In genomic region chr7:47743898-47744612, GRCh38 we compare ENCODE assay signal across 1 cellular context.
TF ChIP-seq lines count a peak whose summit lies in the region.

No MANE protein-coding gene starts in this region.

TF ChIP-seq in SK-N-SH, 30 proteins besides CTCF, POLR2A, EP300 and RAD21:
- TF ChIP-seq, protein P1, sequence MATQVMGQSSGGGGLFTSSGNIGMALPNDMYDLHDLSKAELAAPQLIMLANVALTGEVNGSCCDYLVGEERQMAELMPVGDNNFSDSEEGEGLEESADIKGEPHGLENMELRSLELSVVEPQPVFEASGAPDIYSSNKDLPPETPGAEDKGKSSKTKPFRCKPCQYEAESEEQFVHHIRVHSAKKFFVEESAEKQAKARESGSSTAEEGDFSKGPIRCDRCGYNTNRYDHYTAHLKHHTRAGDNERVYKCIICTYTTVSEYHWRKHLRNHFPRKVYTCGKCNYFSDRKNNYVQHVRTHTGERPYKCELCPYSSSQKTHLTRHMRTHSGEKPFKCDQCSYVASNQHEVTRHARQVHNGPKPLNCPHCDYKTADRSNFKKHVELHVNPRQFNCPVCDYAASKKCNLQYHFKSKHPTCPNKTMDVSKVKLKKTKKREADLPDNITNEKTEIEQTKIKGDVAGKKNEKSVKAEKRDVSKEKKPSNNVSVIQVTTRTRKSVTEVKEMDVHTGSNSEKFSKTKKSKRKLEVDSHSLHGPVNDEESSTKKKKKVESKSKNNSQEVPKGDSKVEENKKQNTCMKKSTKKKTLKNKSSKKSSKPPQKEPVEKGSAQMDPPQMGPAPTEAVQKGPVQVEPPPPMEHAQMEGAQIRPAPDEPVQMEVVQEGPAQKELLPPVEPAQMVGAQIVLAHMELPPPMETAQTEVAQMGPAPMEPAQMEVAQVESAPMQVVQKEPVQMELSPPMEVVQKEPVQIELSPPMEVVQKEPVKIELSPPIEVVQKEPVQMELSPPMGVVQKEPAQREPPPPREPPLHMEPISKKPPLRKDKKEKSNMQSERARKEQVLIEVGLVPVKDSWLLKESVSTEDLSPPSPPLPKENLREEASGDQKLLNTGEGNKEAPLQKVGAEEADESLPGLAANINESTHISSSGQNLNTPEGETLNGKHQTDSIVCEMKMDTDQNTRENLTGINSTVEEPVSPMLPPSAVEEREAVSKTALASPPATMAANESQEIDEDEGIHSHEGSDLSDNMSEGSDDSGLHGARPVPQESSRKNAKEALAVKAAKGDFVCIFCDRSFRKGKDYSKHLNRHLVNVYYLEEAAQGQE (IDR thresholded peaks at IDR 0.05; ENCODE audit: low read depth, low read length) = no peak
- TF ChIP-seq CHD2 (IDR thresholded peaks at IDR 0.05; ENCODE audit: low read length, partially characterized antibody) (no peak), EZH2phosphoT487 (IDR thresholded peaks at IDR 0.05; ENCODE audit: borderline replicate concordance, low read depth) (no peak), MEF2A (IDR thresholded peaks at IDR 0.05; ENCODE audit: borderline replicate concordance, low read depth) (no peak), IRF3 (IDR thresholded peaks at IDR 0.05; ENCODE audit: low read depth, low read length) (no peak), USF2 (IDR thresholded peaks at IDR 0.05; ENCODE audit: borderline replicate concordance, low read depth, low read length) (no peak), YY1 (IDR thresholded peaks at IDR 0.05; ENCODE audit: low read depth) (no peak), TCF12 (IDR thresholded peaks at IDR 0.05) (no peak), RFX5 (IDR thresholded peaks at IDR 0.05; ENCODE audit: low read length) (no peak), RXRA (IDR thresholded peaks at IDR 0.05; ENCODE audit: borderline replicate concordance, low read depth) (no peak)
- TF ChIP-seq, protein P2, sequence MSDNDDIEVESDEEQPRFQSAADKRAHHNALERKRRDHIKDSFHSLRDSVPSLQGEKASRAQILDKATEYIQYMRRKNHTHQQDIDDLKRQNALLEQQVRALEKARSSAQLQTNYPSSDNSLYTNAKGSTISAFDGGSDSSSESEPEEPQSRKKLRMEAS (IDR thresholded peaks at IDR 0.05; ENCODE audit: low read depth) = no peak
